Comparison of ENCODE assay signal across 9 cellular contexts in the genomic region with DNA sequence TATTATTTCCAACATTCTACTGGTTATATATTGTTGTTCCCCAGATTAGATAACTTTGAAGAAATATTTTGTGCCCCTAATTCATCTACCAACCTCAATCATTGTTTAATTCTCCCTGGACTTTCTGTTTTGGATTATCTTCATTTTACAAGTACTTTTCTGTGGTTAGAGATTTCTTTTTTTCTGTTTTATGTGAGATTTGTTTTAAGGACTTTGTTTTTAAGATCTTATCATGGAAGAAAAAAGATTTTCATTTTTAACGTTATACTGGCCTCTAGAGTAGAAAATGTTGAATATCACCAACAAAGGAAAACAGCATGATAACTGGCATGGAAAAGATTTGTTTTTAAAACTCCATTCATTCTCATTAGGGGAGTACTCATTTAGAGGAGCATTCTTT.
DNase-seq lines count a peak whose midpoint lies in the region; ATAC-seq and TF ChIP-seq lines count a peak whose summit lies in the region.
"Had no signal": no experiment of that assay in that cellular context is flagged by ENCODE, and none has a peak within 500 bp of the region (broad histone marks: within the 10 kb centered on the region; RNA-seq: fewer than 3 reads in every experiment).

No MANE protein-coding gene starts in this region.

- H3K9me3 Mint-ChIP-seq in endodermal cell: no peaks in the 10 kb centered on the region
- no peaks in the 10 kb centered on the region for H3K9me3 Mint-ChIP-seq in activated T-helper 1 cell treated with anti-CD3 and anti-CD28 coated beads, Interleukin-12 subunit alpha, Interleukin-12 subunit beta, Interleukin-2, Interleukin-4 antibody, amounts not matched to agents 30 ng/mL and 10 ng/mL and 1 ng/mL, durations not matched to agents 14 hours and 24 hours and 36 hours

- H3K27me3 Mint-ChIP-seq in endodermal cell (ENCODE audit: insufficient read depth): no peaks in the 10 kb centered on the region
- H3K27me3 Mint-ChIP-seq in activated T-helper 1 cell treated with anti-CD3 and anti-CD28 coated beads, Interleukin-12 subunit alpha, Interleukin-12 subunit beta, Interleukin-2, Interleukin-4 antibody, amounts not matched to agents 30 ng/mL and 10 ng/mL and 1 ng/mL, durations not matched to agents 14 hours and 24 hours and 36 hours (ENCODE audit: insufficient read depth): no peaks in the 10 kb centered on the region
- H3K27me3 Mint-ChIP-seq: activated naive CD8-positive, alpha-beta T cell had no signal

- WGBS in endodermal cell (ENCODE audit: insufficient coverage in 1 of 2, insufficient read length in 1 of 2), 2 experiments: 42% methylated on average over 1 of the region's 1 CpG; no CpG with 5 or more reads in 1 of the 2 experiments
- WGBS in psoas muscle, 3 donors: 17 to 26% (median 18%) methylated on average over 1 of the region's 1 CpG
- WGBS in aorta, 2 donors: 1 to 2% methylated on average over 1 of the region's 1 CpG

- no peak overlapping the region for H3K4me3 Mint-ChIP-seq in endodermal cell
- no peak overlapping the region for H3K4me3 Mint-ChIP-seq in activated T-helper 1 cell treated with anti-CD3 and anti-CD28 coated beads, Interleukin-12 subunit alpha, Interleukin-12 subunit beta, Interleukin-2, Interleukin-4 antibody, amounts not matched to agents 30 ng/mL and 10 ng/mL and 1 ng/mL, durations not matched to agents 14 hours and 24 hours and 36 hours
- H3K4me3 Mint-ChIP-seq: activated naive CD8-positive, alpha-beta T cell had no signal

- H3K27ac ChIP-seq in endodermal cell (ENCODE audit: low read depth, low read length): no peak overlapping the region
- H3K27ac ChIP-seq in psoas muscle: no peak overlapping the region
- H3K27ac ChIP-seq in aorta (ENCODE audit: low read depth in 1 of 2, low read length in 2 of 2): no peak overlapping the region

- intact Hi-C loops in psoas muscle (cut with DNase I) (no loop called here), aorta (cut with DNase I) (loop anchor here (5.0 to 10.0 kb wide), 4 partner anchors 421 to 1131 kb away; a partner anchor contains a TSS)
- intact Hi-C loops in activated T-helper 1 cell treated with anti-CD3 and anti-CD28 coated beads, Interleukin-12 subunit alpha, Interleukin-12 subunit beta, Interleukin-2, Interleukin-4 antibody, amounts not matched to agents 30 ng/mL and 10 ng/mL and 1 ng/mL, durations not matched to agents 14 hours and 24 hours and 36 hours (cut with micrococcal nuclease): no loop called here

- H3K4me1 Mint-ChIP-seq in endodermal cell: peaks cover 20% of the 10 kb centered on the region
- no peaks in the 10 kb centered on the region for H3K4me1 Mint-ChIP-seq in activated T-helper 1 cell treated with anti-CD3 and anti-CD28 coated beads, Interleukin-12 subunit alpha, Interleukin-12 subunit beta, Interleukin-2, Interleukin-4 antibody, amounts not matched to agents 30 ng/mL and 10 ng/mL and 1 ng/mL, durations not matched to agents 14 hours and 24 hours and 36 hours (ENCODE audit: low read depth)

- DNase-seq in GM04503 (ENCODE audit: low read depth): peak; percentile 36
- peak; percentile 34 for DNase-seq in NCI-H345 treated with DMSO at 0.1 percent for 48 hours (lab: John Stamatoyannopoulos, UW; ENCODE audit: unreplicated experiment)
- DNase-seq in endodermal cell: no peak
- no peak for DNase-seq in psoas muscle
- DNase-seq in SHP77 (lab: John Stamatoyannopoulos, UW): no peak
- no peak for DNase-seq in activated T-helper 1 cell treated with anti-CD3 and anti-CD28 coated beads, Interleukin-12 subunit alpha, Interleukin-12 subunit beta, Interleukin-2, Interleukin-4 antibody, amounts not matched to agents 30 ng/mL and 10 ng/mL and 1 ng/mL, durations not matched to agents 14 hours and 24 hours and 36 hours (ENCODE audit: low spot score)
- DNase-seq in aorta: no peak

- H3K4me1 ChIP-seq in endodermal cell (ENCODE audit: control insufficient read depth, insufficient read depth, low read length) (peaks cover 5% of the 10 kb centered on the region), psoas muscle (peaks cover 12% of the 10 kb centered on the region), aorta (ENCODE audit: control insufficient read depth in 1 of 2, insufficient read depth in 2 of 2, low read length in 2 of 2) (peaks cover 0 to 7% of the 10 kb centered on the region in 2 donors)

- H3K4me3 ChIP-seq in endodermal cell (ENCODE audit: low read length) (no peak overlapping the region), psoas muscle (no peak overlapping the region), aorta (ENCODE audit: low read length in 2 of 2) (no peak overlapping the region)

- no peaks in the 10 kb centered on the region for H3K36me3 Mint-ChIP-seq in endodermal cell (ENCODE audit: low read depth)
- H3K36me3 Mint-ChIP-seq in activated T-helper 1 cell treated with anti-CD3 and anti-CD28 coated beads, Interleukin-12 subunit alpha, Interleukin-12 subunit beta, Interleukin-2, Interleukin-4 antibody, amounts not matched to agents 30 ng/mL and 10 ng/mL and 1 ng/mL, durations not matched to agents 14 hours and 24 hours and 36 hours (ENCODE audit: low read depth): no peaks in the 10 kb centered on the region
- H3K36me3 Mint-ChIP-seq: activated naive CD8-positive, alpha-beta T cell had no signal

- H3K9ac ChIP-seq in endodermal cell (ENCODE audit: extremely low read depth, low read length, poor library complexity, severe bottlenecking): no peak overlapping the region

- H3K27ac Mint-ChIP-seq in endodermal cell: no peak overlapping the region
- H3K27ac Mint-ChIP-seq in activated T-helper 1 cell treated with anti-CD3 and anti-CD28 coated beads, Interleukin-12 subunit alpha, Interleukin-12 subunit beta, Interleukin-2, Interleukin-4 antibody, amounts not matched to agents 30 ng/mL and 10 ng/mL and 1 ng/mL, durations not matched to agents 14 hours and 24 hours and 36 hours: no peak overlapping the region
- H3K27ac Mint-ChIP-seq: activated naive CD8-positive, alpha-beta T cell had no signal

- no peaks in the 10 kb centered on the region for H3K36me3 ChIP-seq in endodermal cell (ENCODE audit: control insufficient read depth, insufficient read depth, low read length)
- H3K36me3 ChIP-seq in psoas muscle (ENCODE audit: insufficient read depth in 1 of 2, low read depth in 1 of 2): no peaks in the 10 kb centered on the region
- H3K36me3 ChIP-seq in aorta (ENCODE audit: control insufficient read depth in 1 of 2, insufficient read depth in 2 of 2, low read length in 1 of 2): no peaks in the 10 kb centered on the region

- H3K27me3 ChIP-seq in endodermal cell (ENCODE audit: control insufficient read depth, insufficient read depth, low read length, poor library complexity, severe bottlenecking): no peaks in the 10 kb centered on the region
- H3K27me3 ChIP-seq in psoas muscle (ENCODE audit: insufficient read depth in 3 of 3, low read length in 2 of 3): no peaks in the 10 kb centered on the region
- no peaks in the 10 kb centered on the region for H3K27me3 ChIP-seq in aorta (ENCODE audit: control insufficient read depth in 1 of 2, insufficient read depth in 2 of 2, low read length in 1 of 2)

- TF ChIP-seq CTCF in endodermal cell (conservative IDR thresholded peaks at IDR 0.05): peak; percentile 66
- peak; percentile 51 for TF ChIP-seq CTCF in psoas muscle (IDR thresholded peaks at IDR 0.05)

- no peak for ATAC-seq in psoas muscle
- ATAC-seq in HG02970 (IDR thresholded peaks at IDR 0.05; ENCODE audit: low FRiP score, unreplicated experiment): no peak
- no peak for ATAC-seq in aorta (ENCODE audit: low FRiP score)

- H3K9me3 ChIP-seq in endodermal cell (ENCODE audit: control insufficient read depth, low read length): no peaks in the 10 kb centered on the region
- no peaks in the 10 kb centered on the region for H3K9me3 ChIP-seq in psoas muscle
- no peaks in the 10 kb centered on the region for H3K9me3 ChIP-seq in aorta (ENCODE audit: control insufficient read depth, low read length)

Comparison
In these comparisons a context has a peak if more than half of its experiments do, and no peak if none do; other contexts are left out.
1. DNase-seq: peak in GM04503 (single experiment) and NCI-H345 treated with DMSO at 0.1 percent for 48 hours (single experiment); none in endodermal cell (single experiment), psoas muscle (0 of 2), SHP77 (0 of 2), activated T-helper 1 cell treated with anti-CD3 and anti-CD28 coated beads, Interleukin-12 subunit alpha, Interleukin-12 subunit beta, Interleukin-2, Interleukin-4 antibody, amounts not matched to agents 30 ng/mL and 10 ng/mL and 1 ng/mL, durations not matched to agents 14 hours and 24 hours and 36 hours (single experiment) and aorta (0 of 2).
2. intact Hi-C loops: an anchor here in aorta (5.0 to 10.0 kb wide); none called in psoas muscle and activated T-helper 1 cell treated with anti-CD3 and anti-CD28 coated beads, Interleukin-12 subunit alpha, Interleukin-12 subunit beta, Interleukin-2, Interleukin-4 antibody, amounts not matched to agents 30 ng/mL and 10 ng/mL and 1 ng/mL, durations not matched to agents 14 hours and 24 hours and 36 hours.